11 cellular contexts compared by ENCODE assay signal in the genomic region with DNA sequence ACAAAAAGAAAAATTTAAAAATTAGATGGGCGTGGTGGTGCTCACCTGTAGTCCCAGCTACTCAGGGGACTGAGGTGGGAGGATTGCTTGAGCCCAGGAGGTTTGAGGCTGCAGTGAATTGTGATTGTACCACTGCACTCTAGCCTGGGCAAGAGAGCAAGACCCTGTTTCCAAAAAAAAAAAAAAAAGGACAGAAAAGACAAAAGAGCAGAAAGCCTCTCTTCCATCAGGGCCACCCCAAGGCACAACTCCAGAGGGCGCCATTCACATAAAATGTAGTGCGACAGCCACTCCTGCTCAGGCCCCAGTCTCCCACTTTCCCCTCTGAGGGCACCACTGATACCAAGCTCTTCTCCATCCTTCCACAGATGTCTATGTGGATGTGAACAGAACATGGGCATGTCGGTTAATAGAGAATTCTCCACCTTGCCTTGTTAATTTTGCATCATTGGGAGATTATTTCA. TPM values are rescaled to one million over a fixed set of nuclear protein-coding genes. Genes with fewer than 3 reads are reported as not detected.
A peak's percentile ranks its signal among the peaks of the same experiment; 100 is the strongest.
DNase-seq lines count a peak whose midpoint lies in the region; ATAC-seq and TF ChIP-seq lines count a peak whose summit lies in the region.
"Had no signal": no experiment of that assay in that cellular context is flagged by ENCODE, and none has a peak within 500 bp of the region (broad histone marks: within the 10 kb centered on the region; RNA-seq: fewer than 3 reads in every experiment).

No MANE protein-coding gene starts in this region.

- H3K9me2 ChIP-seq in Loucy (replicated peaks; ENCODE audit: low read depth, low read length): no peaks in the 10 kb centered on the region

- H3K9me3 Mint-ChIP-seq in endodermal cell: no peaks in the 10 kb centered on the region
- H3K9me3 Mint-ChIP-seq: activated naive CD4-positive, alpha-beta T cell treated with anti-CD3 and anti-CD28 coated beads, Interleukin-2, amount 50 U/mL, for 72 hours; naive thymus-derived CD4-positive, alpha-beta T cell had no signal

- no peaks in the 10 kb centered on the region for H3K27me3 Mint-ChIP-seq in endodermal cell (ENCODE audit: insufficient read depth)
- H3K27me3 Mint-ChIP-seq: naive thymus-derived CD4-positive, alpha-beta T cell had no signal

- intact Hi-C loops in gastrocnemius medialis (cut with DNase I; ENCODE audit: low total_unique reads): loop anchor here (2.0 to 10.0 kb wide), 2 partner anchors 61 to 771 kb away; no protein-coding TSS in a partner anchor

- peak overlapping the region; percentile 62 for H3K4me2 ChIP-seq in Loucy (ENCODE audit: low read depth, low read length, poor library complexity, severe bottlenecking)

- peaks cover 28% of the 10 kb centered on the region for H3K4me1 ChIP-seq in Loucy (ENCODE audit: insufficient read depth, low read length, poor library complexity, severe bottlenecking)
- no peaks in the 10 kb centered on the region for H3K4me1 ChIP-seq in endodermal cell (ENCODE audit: control insufficient read depth, insufficient read depth, low read length)
- peaks cover 46 to 55% of the 10 kb centered on the region in 2 donors for H3K4me1 ChIP-seq in gastrocnemius medialis

- WGBS in endodermal cell (ENCODE audit: insufficient coverage in 1 of 2, insufficient read length in 1 of 2), 2 experiments: 93 to 97% methylated on average over 1 to 4 of the region's 4 CpGs

- H3K4me1 Mint-ChIP-seq in endodermal cell: no peaks in the 10 kb centered on the region

- H3K9ac ChIP-seq in Loucy (ENCODE audit: low read depth, low read length, poor library complexity, severe bottlenecking): no peak overlapping the region
- H3K9ac ChIP-seq in endodermal cell (ENCODE audit: extremely low read depth, low read length, poor library complexity, severe bottlenecking): no peak overlapping the region

- H3K27ac Mint-ChIP-seq in endodermal cell: no peak overlapping the region

- peaks cover 18% of the 10 kb centered on the region for H3K36me3 Mint-ChIP-seq in endodermal cell (ENCODE audit: low read depth)

- H4K20me1 ChIP-seq in Loucy (ENCODE audit: insufficient read depth, low read length, poor library complexity, severe bottlenecking): peaks cover 35% of the 10 kb centered on the region

- peak; percentile 22 for DNase-seq in activated CD4-positive, alpha-beta T cell treated with anti-CD3 and anti-CD28 coated beads for 48 hours
- no peak for DNase-seq in activated CD4-positive, alpha-beta T cell treated with anti-CD3 and anti-CD28 coated beads, Interleukin-2, amount 50 U/mL, for 4 hours
- no peak for DNase-seq in endodermal cell
- no peak for DNase-seq in gastrocnemius medialis
- no peak for DNase-seq in kidney glomerular epithelial cell (lab: John Stamatoyannopoulos, UW)
- DNase-seq in GM19240 (ENCODE audit: insufficient read length, low spot score): no peak
- no peak for DNase-seq in NCI-H1436 (lab: John Stamatoyannopoulos, UW)
- DNase-seq: naive thymus-derived CD4-positive, alpha-beta T cell had no signal

- in situ Hi-C loops in gastrocnemius medialis (cut with MboI; ENCODE audit: low sequenced_read_pairs in 4 of 4): loop anchor here in 2 of 4 donors (25.0 kb wide), 1 partner anchor 768 kb away; the partner anchor contains the start of gene CALM1 (in 2 of the 2)

- TF ChIP-seq POLR2A in gastrocnemius medialis (IDR thresholded peaks at IDR 0.05): no peak

- H3K4me3 ChIP-seq in Loucy (ENCODE audit: low read length, poor library complexity, severe bottlenecking) (no peak overlapping the region), endodermal cell (ENCODE audit: low read length) (no peak overlapping the region), gastrocnemius medialis (no peak overlapping the region)
- H3K4me3 ChIP-seq: cardiac muscle cell had no signal

- no peaks in the 10 kb centered on the region for H3K9me3 ChIP-seq in Loucy (ENCODE audit: insufficient read depth, low read depth, low read length)
- no peaks in the 10 kb centered on the region for H3K9me3 ChIP-seq in endodermal cell (ENCODE audit: control insufficient read depth, low read length)
- H3K9me3 ChIP-seq in gastrocnemius medialis: no peaks in the 10 kb centered on the region

- no peak overlapping the region for H3K4me3 Mint-ChIP-seq in endodermal cell
- H3K4me3 Mint-ChIP-seq: naive thymus-derived CD4-positive, alpha-beta T cell had no signal

- no peak overlapping the region for H3K27ac ChIP-seq in endodermal cell (ENCODE audit: low read depth, low read length)
- peak overlapping the region; percentile 76 to 94 (median 80) for H3K27ac ChIP-seq in gastrocnemius medialis
- H3K27ac ChIP-seq: cardiac muscle cell had no signal

- H3K79me2 ChIP-seq in Loucy (ENCODE audit: insufficient read depth, low read length): no peaks in the 10 kb centered on the region; the same call in 1 of the 2 replicates

- TF ChIP-seq CTCF in Loucy (conservative IDR thresholded peaks at IDR 0.05; ENCODE audit: low read length) (peak; percentile 50), endodermal cell (conservative IDR thresholded peaks at IDR 0.05) (peak; percentile 52), gastrocnemius medialis (IDR thresholded peaks at IDR 0.05 in 4 of 5, conservative IDR thresholded peaks at IDR 0.05 in 1 of 5) (peak in 1 of 5 experiments; percentile 19)

- H3K36me3 ChIP-seq in Loucy (ENCODE audit: insufficient read depth, low read length) (peaks cover 32% of the 10 kb centered on the region; the same call in 1 of the 2 replicates), endodermal cell (ENCODE audit: control insufficient read depth, insufficient read depth, low read length) (no peaks in the 10 kb centered on the region), gastrocnemius medialis (peaks cover 0 to 10% of the 10 kb centered on the region in 2 donors)

- H2AFZ ChIP-seq in Loucy (ENCODE audit: low read length): no peak overlapping the region

- H3K27me3 ChIP-seq in Loucy (ENCODE audit: insufficient read depth, low read length, poor library complexity, severe bottlenecking) (no peaks in the 10 kb centered on the region), endodermal cell (ENCODE audit: control insufficient read depth, insufficient read depth, low read length, poor library complexity, severe bottlenecking) (no peaks in the 10 kb centered on the region), gastrocnemius medialis (no peaks in the 10 kb centered on the region)
- H3K27me3 ChIP-seq: cardiac muscle cell had no signal

- no peak for ATAC-seq in gastrocnemius medialis
- ATAC-seq: activated naive CD4-positive, alpha-beta T cell treated with anti-CD3 and anti-CD28 coated beads, Interleukin-2, amount 50 U/mL, for 72 hours had no signal

- no peaks in the 10 kb centered on the region for H3F3A ChIP-seq in Loucy (ENCODE audit: low read depth)

RNA-seq across cellular contexts. Expression of gene DGLUCY, which starts 41.8 kb away (rescaled TPM):
- total RNA-seq in endodermal cell (10 to 100 TPM; 26.7 to 33.9 TPM), gastrocnemius medialis (10 to 100 TPM; 29.3 to 93.7 (median 67.8) TPM)
- polyA plus RNA-seq in endodermal cell (2013, experiment 1 of 2): 19.3 TPM
- polyA plus RNA-seq in endodermal cell (2013, experiment 2 of 2): 18.8 TPM
